2 cellular contexts compared by ENCODE assay signal in the genomic region with DNA sequence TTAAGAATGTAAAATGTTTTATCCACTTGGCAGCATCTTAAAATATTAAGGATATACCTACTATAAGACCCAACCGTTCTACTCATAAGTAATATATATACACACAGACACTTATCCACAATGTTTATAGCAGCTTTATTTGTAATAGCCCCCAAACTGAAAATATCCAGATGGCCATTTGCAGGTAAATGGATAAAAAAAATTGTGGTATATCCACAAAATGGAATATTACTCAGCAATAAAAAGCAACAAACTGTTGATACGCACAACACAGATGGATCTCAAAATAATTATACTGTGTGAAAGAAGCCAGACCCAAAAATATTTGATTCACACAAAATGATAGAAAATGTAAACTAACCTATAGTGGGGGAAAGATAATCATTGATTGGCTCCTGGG.
TF ChIP-seq lines count a peak whose summit lies in the region.

No MANE protein-coding gene starts in this region.

TF ChIP-seq in SK-N-SH treated with all-trans-retinoic acid at 6 μM for 48 hours, 23 proteins besides CTCF, POLR2A, EP300 and RAD21:
- no peak for TF ChIP-seq POU6F1 (CRISPR knock-in tag; IDR thresholded peaks at IDR 0.05; ENCODE audit: borderline replicate concordance, low read depth)
- peak; percentile 100 for TF ChIP-seq ZNF8 (CRISPR knock-in tag; IDR thresholded peaks at IDR 0.05)
- TF ChIP-seq PPARA (CRISPR knock-in tag; IDR thresholded peaks at IDR 0.05; ENCODE audit: borderline replicate concordance) = no peak
- TF ChIP-seq CREB5 (CRISPR knock-in tag; IDR thresholded peaks at IDR 0.05; ENCODE audit: low read depth) = no peak

TF ChIP-seq in K562, 482 proteins besides CTCF, POLR2A, EP300 and RAD21 (continued from another document):
- TF ChIP-seq PHF21A (IDR thresholded peaks at IDR 0.05; ENCODE audit: borderline replicate concordance, low read depth) (no peak), DPF2 (IDR thresholded peaks at IDR 0.05) (no peak), MTA2 (IDR thresholded peaks at IDR 0.05; ENCODE audit: low read depth) (no peak), CREM (IDR thresholded peaks at IDR 0.05; ENCODE audit: low read depth) (no peak), SREBF1 (IDR thresholded peaks at IDR 0.05; ENCODE audit: borderline replicate concordance, low read depth, low read length) (no peak)
